In genomic region chr15:41927516-41927915, GRCh38 we compare ENCODE assay signal across 15 cellular contexts. TPM values are rescaled to one million over a fixed set of nuclear protein-coding genes. Genes with fewer than 3 reads are reported as not detected.
DNase-seq lines count a peak whose midpoint lies in the region; ATAC-seq, FAIRE-seq and TF ChIP-seq lines count a peak whose summit lies in the region.
"Had no signal": no experiment of that assay in that cellular context is flagged by ENCODE, and none has a peak within 500 bp of the region (broad histone marks: within the 10 kb centered on the region; RNA-seq: fewer than 3 reads in every experiment).

No MANE protein-coding gene starts in this region.

- DNase-seq in K562 (ENCODE audit: extremely low read depth in 1 of 4, low spot score in 3 of 4), result no peak
- no peak for DNase-seq in pancreas
- DNase-seq in stimulated activated CD4-positive, alpha-beta T cell treated with anti-CD3 and anti-CD28 coated beads, Interleukin-2, amount 100 ng/mL, for 24 hours, result no peak
- no peak for DNase-seq in kidney
- no peak for DNase-seq in activated effector memory CD4-positive, alpha-beta T cell treated with anti-CD3 and anti-CD28 coated beads, Interleukin-2, amount 50 U/mL, for 16 hours
- DNase-seq: DMS 273 treated with DMSO at 0.1 percent for 48 hours; NCI-H187; occipital lobe; stimulated activated naive CD4-positive, alpha-beta T cell treated with Interleukin-2 at 50 U/mL for 16 hours; WERI-Rb-1 had no signal

- H3K4me1 ChIP-seq in BLaER1 treated with 17β-estradiol and CSF1 and Interleukin-3, amounts not matched to agents 10 nM and 100 nM, result peaks cover 89 to 100% (median 97%) of the 10 kb centered on the region in 10 experiments
- H3K4me1 ChIP-seq in K562 (replicated peaks in 1 of 2; ENCODE audit: control insufficient read depth in 2 of 2, insufficient read depth in 2 of 2, low read length in 2 of 2) (peaks cover 0 to 4% of the 10 kb centered on the region in 2 experiments; a peak in 4 of 5 replicates), pancreas (peaks cover 19 to 38% (median 20%) of the 10 kb centered on the region in 3 donors), kidney (ENCODE audit: control insufficient read depth in 1 of 2, insufficient read depth in 1 of 2, low read depth in 1 of 2, low read length in 2 of 2) (peaks cover 26 to 28% of the 10 kb centered on the region in 2 donors)

- peaks cover 0 to 39% (median 0%) of the 10 kb centered on the region in 11 experiments; a peak in 7 of 22 replicates for H4K20me1 ChIP-seq in BLaER1 treated with 17β-estradiol and CSF1 and Interleukin-3, amounts not matched to agents 10 nM and 100 nM
- no peaks in the 10 kb centered on the region for H4K20me1 ChIP-seq in K562 (replicated peaks; ENCODE audit: control insufficient read depth, insufficient read depth, low read length)

- no peak for TF ChIP-seq RAD21 in K562 (CRISPR knock-in tag; conservative IDR thresholded peaks at IDR 0.05 in 1 of 2, IDR thresholded peaks at IDR 0.05 in 1 of 2)

- POLR2A ChIA-PET in K562 (lab: Yijun Ruan, JAX), result interaction anchor here (0.7 to 0.8 kb wide), 2 partner anchors 15 to 80 kb away, joined by 3 read pairs; no protein-coding TSS in a partner anchor

- no peaks in the 10 kb centered on the region for H3K9me3 Mint-ChIP-seq in IgD-negative memory B cell

- peak; percentile 19 for FAIRE-seq in K562 (lab: Jason Lieb, UNC)
- no peak for FAIRE-seq in pancreas (lab: Jason Lieb, UNC)
- FAIRE-seq in kidney (lab: Jason Lieb, UNC), result no peak
- FAIRE-seq: islet of Langerhans had no signal

- peak overlapping the region in 2 of 4 donors; percentile 47 to 86 for H3K4me3 Mint-ChIP-seq in IgD-negative memory B cell

- CTCF ChIA-PET in K562 (lab: Yijun Ruan, JAX; ENCODE audit: low intra/inter-chr PET ratio), result no interaction called here

- H3K27ac ChIP-seq in BLaER1 treated with 17β-estradiol and CSF1 and Interleukin-3, amounts not matched to agents 10 nM and 100 nM, result peak overlapping the region; percentile 2 to 78 (median 70); a peak in 20 of 22 replicates
- no peak overlapping the region for H3K27ac ChIP-seq in K562 (ENCODE audit: extremely low read depth, low read depth, low read length)
- peak overlapping the region in 3 of 4 donors; percentile 10 to 65 (median 60) for H3K27ac ChIP-seq in pancreas
- no peak overlapping the region for H3K27ac ChIP-seq in kidney (ENCODE audit: low read depth in 2 of 2, low read length in 2 of 2)
- H3K27ac ChIP-seq: vagina, WERI-Rb-1 had no signal

- H3K9me1 ChIP-seq in K562 (ENCODE audit: control insufficient read depth, insufficient read depth, low read length), result no peaks in the 10 kb centered on the region

- H3K36me3 ChIP-seq in BLaER1 treated with 17β-estradiol and CSF1 and Interleukin-3, amounts not matched to agents 10 nM and 100 nM, result peaks cover 0 to 41% (median 9%) of the 10 kb centered on the region in 11 experiments; a peak in 11 of 22 replicates
- H3K36me3 ChIP-seq in K562 (ENCODE audit: control insufficient read depth, insufficient read depth, low read length) (peaks cover 7% of the 10 kb centered on the region; the same call in 1 of the 3 replicates), pancreas (no peaks in the 10 kb centered on the region), kidney (ENCODE audit: control insufficient read depth in 1 of 2, insufficient read depth in 2 of 2, low read length in 2 of 2) (no peaks in the 10 kb centered on the region)
- H3K36me3 ChIP-seq: vagina, WERI-Rb-1 had no signal

- H3K79me2 ChIP-seq in K562 (ENCODE audit: control insufficient read depth, insufficient read depth, low read length), result no peaks in the 10 kb centered on the region

- peak overlapping the region in 1 of 10 experiments; percentile 19; a peak in 1 of 20 replicates for H3K4me3 ChIP-seq in BLaER1 treated with 17β-estradiol and CSF1 and Interleukin-3, amounts not matched to agents 10 nM and 100 nM
- H3K4me3 ChIP-seq in K562, result no peak overlapping the region
- no peak overlapping the region for H3K4me3 ChIP-seq in pancreas
- no peak overlapping the region for H3K4me3 ChIP-seq in kidney (ENCODE audit: low read length in 2 of 2)
- H3K4me3 ChIP-seq: vagina had no signal

- peaks cover 1% of the 10 kb centered on the region for H3K27me3 Mint-ChIP-seq in IgD-negative memory B cell

- TF ChIP-seq CTCF in K562 (IDR thresholded peaks at IDR 0.05 in 2 of 3, conservative IDR thresholded peaks at IDR 0.05 in 1 of 3; ENCODE audit: insufficient read depth in 2 of 3, low read depth in 1 of 3, low read length in 3 of 3) (no peak), pancreas (IDR thresholded peaks at IDR 0.05) (no peak), kidney (IDR thresholded peaks at IDR 0.05; ENCODE audit: borderline replicate concordance, extremely low read depth, insufficient read depth) (no peak)

- H3K4me2 ChIP-seq in BLaER1 treated with 17β-estradiol and CSF1 and Interleukin-3, amounts not matched to agents 10 nM and 100 nM, result peak overlapping the region; percentile 83 to 96 (median 87)
- no peak overlapping the region for H3K4me2 ChIP-seq in K562 (ENCODE audit: insufficient read depth, low read length)

- H3K4me1 Mint-ChIP-seq in IgD-negative memory B cell, result peaks cover 31 to 41% (median 35%) of the 10 kb centered on the region in 3 donors

- no peak for TF ChIP-seq POLR2A in K562 (conservative IDR thresholded peaks at IDR 0.05)

- peaks cover 0 to 9% (median 4%) of the 10 kb centered on the region in 11 experiments; a peak in 14 of 22 replicates for H3K9me3 ChIP-seq in BLaER1 treated with 17β-estradiol and CSF1 and Interleukin-3, amounts not matched to agents 10 nM and 100 nM (replicated peaks in 1 of 11)
- H3K9me3 ChIP-seq in K562 (replicated peaks; ENCODE audit: control insufficient read depth, insufficient read depth, low read depth, low read length) (no peaks in the 10 kb centered on the region), pancreas (no peaks in the 10 kb centered on the region), kidney (ENCODE audit: control insufficient read depth in 1 of 2, low read length in 2 of 2) (peaks cover 0 to 3% of the 10 kb centered on the region in 2 donors)
- H3K9me3 ChIP-seq: vagina had no signal

- TF ChIP-seq EP300 in K562 (IDR thresholded peaks at IDR 0.05; ENCODE audit: low read length), result no peak

- no peak for ATAC-seq in K562
- ATAC-seq in pancreas, result no peak
- no peak for ATAC-seq in HG03108 (IDR thresholded peaks at IDR 0.05; ENCODE audit: unreplicated experiment)

- H3K27me3 ChIP-seq in BLaER1 treated with 17β-estradiol and CSF1 and Interleukin-3, amounts not matched to agents 10 nM and 100 nM, result no peaks in the 10 kb centered on the region
- no peaks in the 10 kb centered on the region for H3K27me3 ChIP-seq in K562 (ENCODE audit: control insufficient read depth in 2 of 2, insufficient read depth in 2 of 2, low read length in 2 of 2)
- no peaks in the 10 kb centered on the region for H3K27me3 ChIP-seq in pancreas
- H3K27me3 ChIP-seq: vagina had no signal

- peak overlapping the region in 9 of 11 experiments; percentile 9 to 59 (median 29); a peak in 13 of 22 replicates for H3K9ac ChIP-seq in BLaER1 treated with 17β-estradiol and CSF1 and Interleukin-3, amounts not matched to agents 10 nM and 100 nM
- H3K9ac ChIP-seq in K562 (ENCODE audit: insufficient read depth in 1 of 2, low read depth in 2 of 2, low read length in 2 of 2) (no peak overlapping the region), kidney (ENCODE audit: low read length in 2 of 2) (no peak overlapping the region)

- 86% methylated on average over 3 of the region's 3 CpGs for WGBS in K562 (ENCODE audit: insufficient coverage, low coverage, missing lambda C conversion rate)
- WGBS in pancreas, 2 donors, result 76 to 85% methylated on average over 3 of the region's 3 CpGs

- no peak overlapping the region for H2AFZ ChIP-seq in K562 (ENCODE audit: low read depth, low read length)

- no peaks in the 10 kb centered on the region for H3K36me3 Mint-ChIP-seq in IgD-negative memory B cell

- H3K27ac Mint-ChIP-seq in IgD-negative memory B cell, result peak overlapping the region in 2 of 3 donors; percentile 10 to 88

- in situ Hi-C loops in K562 (cut with MboI), result no loop called here

- no TSS peak for BruUV-seq in K562 (replicated peaks; lab: Mats Ljungman, UMichigan)

- intact Hi-C loops in K562 (cut with micrococcal nuclease) (no loop called here), pancreas (cut with DNase I) (no loop called here), kidney (cut with DNase I) (no loop called here)

RNA-seq across cellular contexts. Expression of gene SPTBN5, which starts 33.7 kb away (rescaled TPM):
- polyA plus RNA-seq in IgD-negative memory B cell, result not detected
- 0.30 TPM in 1 of 2 replicates, not detected in the other for total RNA-seq in K562 (2011; cell fraction: chromatin; rRNA removed; ENCODE audit: low replicate concordance)
- under 0.01 TPM in 2 replicates for total RNA-seq in K562 (2011; cell fraction: nucleolus; rRNA removed)
- total RNA-seq in K562 (2011; cell fraction: nucleoplasm; rRNA removed), result 0.08 TPM in 1 of 2 replicates, not detected in the other
- total RNA-seq in K562 (2014; rRNA removed), result not detected in 2 replicates
- total RNA-seq in K562 (2014; rRNA removed; fragmentation: Illumina TruSeq; extraction: Trizol), result not detected in 2 replicates
- total RNA-seq in K562 (2015; rRNA removed; fragmentation: Illumina TruSeq; extraction: Trizol), result not detected in 2 replicates
- total RNA-seq in K562 (2021), result 0.02 TPM in 1 of 2 replicates, not detected in the other
- polyA plus RNA-seq in K562 (2011; rRNA removed), result 0.01 TPM in 1 of 2 replicates, not detected in the other
- 0.01 and 0.03 TPM in 2 replicates for polyA plus RNA-seq in K562 (2011; cell fraction: cytosol; rRNA removed)
- polyA plus RNA-seq in K562 (2011; cell fraction: nucleus; rRNA removed), result 0.15 and 0.20 TPM in 2 replicates
- under 0.01 and 0.03 TPM in 2 replicates for polyA plus RNA-seq in K562 (2012)
- not detected in 2 replicates for polyA plus RNA-seq in K562 (2014; fragmentation: Illumina TruSeq; extraction: Trizol)
- not detected for polyA plus RNA-seq in K562 (2014; fragmentation: Nextera tagmentation; extraction: Ambion mirVana)
- polyA plus RNA-seq in K562 (2014; rRNA removed), result not detected in 2 replicates
- polyA minus RNA-seq in K562 (2011; rRNA and poly(A)+ RNA removed), result not detected in 2 replicates
- polyA minus RNA-seq in K562 (2011; cell fraction: cytosol; rRNA and poly(A)+ RNA removed), result not detected in 2 replicates
- polyA minus RNA-seq in K562 (2011; cell fraction: nucleus; rRNA and poly(A)+ RNA removed), result under 0.01 TPM in 1 of 2 replicates, not detected in the other
- total RNA-seq in pancreas, result 1 to 10 TPM in 2 of 6 donors, under 1 TPM in 4; 0.32 to 4.0 (median 0.60) TPM
- 10 to 100 TPM in 1 of 2 donors, 1 to 10 TPM in 1; 9.5 to 11.4 TPM for polyA plus RNA-seq in pancreas
- 1.2 TPM for total RNA-seq in kidney
- 2.6 TPM for polyA plus RNA-seq in kidney (ENCODE audit: insufficient read depth, low read depth, low replicate concordance)

RNA-seq across cellular contexts. Expression of gene EHD4, which starts 44.8 kb away (rescaled TPM):
- 3.8 TPM for polyA plus RNA-seq in IgD-negative memory B cell
- 11.8 and 17.2 TPM in 2 replicates for total RNA-seq in K562 (2011; cell fraction: chromatin; rRNA removed; ENCODE audit: low replicate concordance)
- total RNA-seq in K562 (2011; cell fraction: nucleolus; rRNA removed), result 15.1 and 17.0 TPM in 2 replicates
- 14.4 and 16.6 TPM in 2 replicates for total RNA-seq in K562 (2011; cell fraction: nucleoplasm; rRNA removed)
- 9.8 and 12.6 TPM in 2 replicates for total RNA-seq in K562 (2014; rRNA removed)
- total RNA-seq in K562 (2014; rRNA removed; fragmentation: Illumina TruSeq; extraction: Trizol), result 4.6 and 5.2 TPM in 2 replicates
- total RNA-seq in K562 (2015; rRNA removed; fragmentation: Illumina TruSeq; extraction: Trizol), result 5.6 and 5.7 TPM in 2 replicates
- 10.3 and 11.4 TPM in 2 replicates for total RNA-seq in K562 (2021)
- 6.4 and 7.4 TPM in 2 replicates for polyA plus RNA-seq in K562 (2011; rRNA removed)
- 7.3 and 10.8 TPM in 2 replicates for polyA plus RNA-seq in K562 (2011; cell fraction: cytosol; rRNA removed)
- 4.1 and 4.5 TPM in 2 replicates for polyA plus RNA-seq in K562 (2011; cell fraction: nucleus; rRNA removed)
- polyA plus RNA-seq in K562 (2012), result 5.5 and 7.3 TPM in 2 replicates
- polyA plus RNA-seq in K562 (2014; fragmentation: Illumina TruSeq; extraction: Trizol), result 7.0 and 8.1 TPM in 2 replicates
- under 1 TPM; 0.89 to 0.96 TPM for polyA plus RNA-seq in K562 (2014; fragmentation: Nextera tagmentation; extraction: Ambion mirVana)
- polyA plus RNA-seq in K562 (2014; rRNA removed), result 7.5 and 7.7 TPM in 2 replicates
- 9.2 and 10.3 TPM in 2 replicates for polyA minus RNA-seq in K562 (2011; rRNA and poly(A)+ RNA removed)
- 8.6 and 9.6 TPM in 2 replicates for polyA minus RNA-seq in K562 (2011; cell fraction: cytosol; rRNA and poly(A)+ RNA removed)
- polyA minus RNA-seq in K562 (2011; cell fraction: nucleus; rRNA and poly(A)+ RNA removed), result 6.9 and 10.0 TPM in 2 replicates
- total RNA-seq in pancreas, result 10 to 100 TPM in 2 of 6 donors, 1 to 10 TPM in 4; 8.3 to 22.8 (median 8.6) TPM
- polyA plus RNA-seq in pancreas, result 1 to 10 TPM; 8.1 to 8.5 TPM
- total RNA-seq in kidney, result 38.5 TPM
- 15.7 TPM for polyA plus RNA-seq in kidney (ENCODE audit: insufficient read depth, low read depth, low replicate concordance)

Comparison
In these comparisons a context has a peak if more than half of its experiments do, and no peak if none do; other contexts are left out.
1. H3K27ac ChIP-seq: peak in BLaER1 treated with 17β-estradiol and CSF1 and Interleukin-3, amounts not matched to agents 10 nM and 100 nM (11 of 11) and pancreas (3 of 4); none in K562 (single experiment) and kidney (0 of 2).
2. H3K9ac ChIP-seq: peak in BLaER1 treated with 17β-estradiol and CSF1 and Interleukin-3, amounts not matched to agents 10 nM and 100 nM (9 of 11); none in K562 (0 of 2) and kidney (0 of 2).